ENCODE assay signal across 10 cellular contexts in genomic region chr4:137125011-137125410, GRCh38.
DNase-seq lines count a peak whose midpoint lies in the region; ATAC-seq and TF ChIP-seq lines count a peak whose summit lies in the region.
"Had no signal": no experiment of that assay in that cellular context is flagged by ENCODE, and none has a peak within 500 bp of the region (broad histone marks: within the 10 kb centered on the region; RNA-seq: fewer than 3 reads in every experiment).

No MANE protein-coding gene starts in this region.

- in situ Hi-C loops in G401 (cut with HindIII; ENCODE audit: low sequenced_read_pairs), result no loop called here

- no peak for ATAC-seq in GM19463 (IDR thresholded peaks at IDR 0.05; ENCODE audit: unreplicated experiment)

- H3K27me3 ChIP-seq in AG04450 (ENCODE audit: control insufficient read depth, insufficient read depth, low read length) (no peaks in the 10 kb centered on the region), KMS-11 (ENCODE audit: insufficient read depth, low read depth) (no peaks in the 10 kb centered on the region), breast epithelium (no peaks in the 10 kb centered on the region), muscle layer of duodenum (ENCODE audit: low read depth, low read length) (no peaks in the 10 kb centered on the region)

- peaks cover 5% of the 10 kb centered on the region for H3K4me1 ChIP-seq in KMS-11 (ENCODE audit: low read depth, poor library complexity, severe bottlenecking)
- no peaks in the 10 kb centered on the region for H3K4me1 ChIP-seq in breast epithelium
- no peaks in the 10 kb centered on the region for H3K4me1 ChIP-seq in muscle layer of duodenum (ENCODE audit: control insufficient read depth in 1 of 2, insufficient read depth in 2 of 2, low read length in 2 of 2)

- no peak overlapping the region for H3K27ac ChIP-seq in AG04450 (ENCODE audit: low read depth, low read length)
- H3K27ac ChIP-seq in KMS-11, result peak overlapping the region; percentile 29; the same call in 1 of the 2 replicates
- H3K27ac ChIP-seq in breast epithelium, result peak overlapping the region in 1 of 2 donors; percentile 17
- H3K27ac ChIP-seq in muscle layer of duodenum (ENCODE audit: low read length), result no peak overlapping the region

- POLR2A ChIA-PET in AG04450 (lab: Yijun Ruan, JAX), result interaction anchor here (0.5 to 1.2 kb wide), 2 partner anchors 393 to 400 kb away, joined by 3 to 4 read pairs; no protein-coding TSS in a partner anchor

- H3K9me3 ChIP-seq in AG04450 (ENCODE audit: control insufficient read depth, insufficient read depth, low read length) (no peaks in the 10 kb centered on the region), breast epithelium (no peaks in the 10 kb centered on the region), muscle layer of duodenum (ENCODE audit: control insufficient read depth in 1 of 2, low read length in 2 of 2) (no peaks in the 10 kb centered on the region)

- H3K9ac ChIP-seq in KMS-11, result peak overlapping the region; percentile 18; the same call in 1 of the 2 replicates

- peak overlapping the region; percentile 44 for H3K4me2 ChIP-seq in KMS-11

- H4K20me1 ChIP-seq in KMS-11 (ENCODE audit: insufficient read depth), result no peaks in the 10 kb centered on the region

- CTCF ChIA-PET in AG04450 (lab: Charles Lee), result interaction anchor here (0.6 to 2.5 kb wide), 28 partner anchors 9 to 1746 kb away, joined by 3 to 19 read pairs (median 4); no protein-coding TSS in a partner anchor

- no peaks in the 10 kb centered on the region for H3K36me3 ChIP-seq in KMS-11 (ENCODE audit: insufficient read depth)
- H3K36me3 ChIP-seq in breast epithelium, result no peaks in the 10 kb centered on the region
- H3K36me3 ChIP-seq in muscle layer of duodenum (ENCODE audit: control insufficient read depth in 1 of 2, insufficient read depth in 2 of 2, low read length in 2 of 2), result no peaks in the 10 kb centered on the region

- no peak for TF ChIP-seq CTCF in AG04450 (IDR thresholded peaks at IDR 0.05; ENCODE audit: low read depth, low read length)
- no peak for TF ChIP-seq CTCF in KMS-11 (conservative IDR thresholded peaks at IDR 0.05; ENCODE audit: low read depth, low read length)
- TF ChIP-seq CTCF in breast epithelium (IDR thresholded peaks at IDR 0.05), result no peak

- H3K4me3 ChIP-seq in AG04450 (ENCODE audit: low read depth, low read length) (peak overlapping the region; percentile 20), KMS-11 (IDR thresholded peaks at IDR 0.05; ENCODE audit: insufficient read depth, low read depth, low read length) (no peak overlapping the region), breast epithelium (peak overlapping the region; percentile 38 to 64 (median 40)), muscle layer of duodenum (ENCODE audit: low read depth in 1 of 2, low read length in 2 of 2) (peak overlapping the region; percentile 52 to 71)

- intact Hi-C loops in breast epithelium (cut with DNase I; ENCODE audit: low total_unique reads), result no loop called here

- H2AFZ ChIP-seq in KMS-11 (ENCODE audit: low read depth), result peak overlapping the region; percentile 53

- no peak for TF ChIP-seq POLR2A in breast epithelium (IDR thresholded peaks at IDR 0.05)

- DNase-seq in AG04450 (ENCODE audit: low read depth, low spot score), result no peak
- no peak for DNase-seq in breast epithelium (ENCODE audit: low spot score in 2 of 2)
- DNase-seq in NCI-H345 (lab: John Stamatoyannopoulos, UW), result no peak
- no peak for DNase-seq in G401 (ENCODE audit: low spot score)
- DNase-seq in activated gamma-delta T cell (lab: John Stamatoyannopoulos, UW), result no peak
- DNase-seq: DND-41, T1000 had no signal

- no peaks in the 10 kb centered on the region for H3K79me2 ChIP-seq in KMS-11 (ENCODE audit: insufficient read depth, low read depth)
